10 cellular contexts compared by ENCODE assay signal in the genomic region with DNA sequence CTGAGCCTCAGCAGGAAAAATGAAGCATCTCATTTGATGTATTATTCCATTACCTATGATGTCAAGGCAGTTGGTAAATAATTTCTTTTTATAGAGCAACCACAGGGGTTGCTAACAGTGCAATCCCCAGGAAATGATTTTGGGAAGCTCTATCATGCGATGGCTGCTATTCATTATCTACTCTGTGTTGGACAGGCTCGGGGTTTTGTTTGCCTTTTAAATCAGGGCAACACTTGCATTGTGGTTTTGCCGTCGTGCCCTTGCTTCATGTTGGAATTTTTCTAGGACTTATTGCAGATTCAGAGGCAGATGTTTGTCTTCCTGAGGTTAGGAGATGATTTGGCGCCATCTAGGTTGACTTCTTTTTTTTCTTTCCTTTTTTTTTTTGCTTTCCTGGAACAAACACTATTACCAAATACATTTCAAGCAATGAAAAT.
DNase-seq lines count a peak whose midpoint lies in the region; ATAC-seq and TF ChIP-seq lines count a peak whose summit lies in the region.
"Had no signal": no experiment of that assay in that cellular context is flagged by ENCODE, and none has a peak within 500 bp of the region (broad histone marks: within the 10 kb centered on the region; RNA-seq: fewer than 3 reads in every experiment).

No MANE protein-coding gene starts in this region.

- no peak overlapping the region for H3K4me3 ChIP-seq in fibroblast of mammary gland (ENCODE audit: control insufficient read depth, low read depth, low read length)
- H3K4me3 ChIP-seq: ovary had no signal

- no peak for ATAC-seq in HG02571 (IDR thresholded peaks at IDR 0.05; ENCODE audit: unreplicated experiment)
- no peak for ATAC-seq in GM19452 (IDR thresholded peaks at IDR 0.05; ENCODE audit: unreplicated experiment)

- peak; percentile 33 for DNase-seq in NCI-H2029 treated with DMSO at 0.1 percent for 48 hours (lab: John Stamatoyannopoulos, UW)
- DNase-seq in NCI-H2029 (lab: John Stamatoyannopoulos, UW) = no peak
- DNase-seq in OCI-M1 (lab: John Stamatoyannopoulos, UW) = peak; percentile 72
- peak; percentile 99 for DNase-seq in fibroblast of mammary gland (ENCODE audit: low read depth)
- peak; percentile 90 for DNase-seq in stromal cell of bone marrow (ENCODE audit: low read depth)
- DNase-seq in NCI-H2107 (lab: John Stamatoyannopoulos, UW) = no peak
- DNase-seq: CD4-positive, CD25-positive, alpha-beta regulatory T cell had no signal

- TF ChIP-seq CTCF in fibroblast of mammary gland (conservative IDR thresholded peaks at IDR 0.05; ENCODE audit: control insufficient read depth, insufficient read depth, low read depth, low read length) = peak; percentile 45

Comparison
In these comparisons a context has a peak if more than half of its experiments do, and no peak if none do; other contexts are left out.
1. DNase-seq: peak in NCI-H2029 treated with DMSO at 0.1 percent for 48 hours (single experiment), OCI-M1 (single experiment), fibroblast of mammary gland (single experiment) and stromal cell of bone marrow (single experiment); none in NCI-H2029 (single experiment) and NCI-H2107 (single experiment).